8 cellular contexts compared by ENCODE assay signal in the genomic region with DNA sequence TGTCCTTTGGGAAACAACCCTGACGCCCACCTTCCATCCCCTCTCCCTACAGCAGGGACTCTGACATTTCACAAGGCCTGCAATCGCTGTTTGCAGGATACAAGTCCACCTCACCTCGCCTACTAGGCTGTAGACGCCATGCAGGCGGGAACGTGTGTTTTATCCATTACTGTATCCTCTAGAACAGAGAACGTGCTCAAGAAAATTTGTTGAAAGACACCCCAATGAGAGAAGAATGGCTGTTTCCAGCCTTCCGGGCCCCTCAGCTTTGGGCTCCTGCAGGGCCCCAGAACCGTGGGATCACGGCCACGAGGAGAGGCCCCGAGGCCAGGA. TPM values are rescaled to one million over a fixed set of nuclear protein-coding genes. Genes with fewer than 3 reads are reported as not detected.
DNase-seq lines count a peak whose midpoint lies in the region; ATAC-seq and TF ChIP-seq lines count a peak whose summit lies in the region.

No MANE protein-coding gene starts in this region.

- peak in 1 of 2 experiments; percentile 8 for DNase-seq in HAP-1 (ENCODE audit: low spot score in 2 of 2)
- DNase-seq in WERI-Rb-1: no peak
- DNase-seq in fibroblast of villous mesenchyme (ENCODE audit: low read depth): no peak
- DNase-seq in NCI-H1417 treated with DMSO at 0.1 percent for 48 hours (lab: John Stamatoyannopoulos, UW): no peak
- no peak for DNase-seq in GM19238 (ENCODE audit: insufficient read length, low spot score)

- ATAC-seq in HG03432 (IDR thresholded peaks at IDR 0.05; ENCODE audit: unreplicated experiment) (no peak), HG02623 (IDR thresholded peaks at IDR 0.05; ENCODE audit: unreplicated experiment) (no peak)

- H3K36me3 ChIP-seq in HAP-1 (replicated peaks) (peaks cover 43% of the 10 kb centered on the region), WERI-Rb-1 (peaks cover 63% of the 10 kb centered on the region), skeletal muscle satellite cell (ENCODE audit: insufficient read depth, low read length) (peaks cover 41% of the 10 kb centered on the region)

- peak overlapping the region; percentile 91 for H3K4me2 ChIP-seq in skeletal muscle satellite cell (ENCODE audit: low read length)

- H3K27ac ChIP-seq in WERI-Rb-1: peak overlapping the region; percentile 75

- in situ Hi-C loops in HAP-1 (cut with MboI; ENCODE audit: low sequenced_read_pairs): loop anchor here (25.0 kb wide), 1 partner anchor 950 kb away; a partner anchor contains a TSS

- H3K4me3 ChIP-seq in HAP-1 (peak overlapping the region; percentile 61), WERI-Rb-1 (ENCODE audit: low read depth, low read length) (no peak overlapping the region), fibroblast of villous mesenchyme (ENCODE audit: low read depth, low read length) (peak overlapping the region; percentile 77), skeletal muscle satellite cell (ENCODE audit: low read length) (peak overlapping the region; percentile 76)

- no peaks in the 10 kb centered on the region for H3K27me3 ChIP-seq in HAP-1 (ENCODE audit: low read depth)
- no peaks in the 10 kb centered on the region for H3K27me3 ChIP-seq in WERI-Rb-1 (ENCODE audit: insufficient read depth, low read depth, severe bottlenecking)
- H3K27me3 ChIP-seq in skeletal muscle satellite cell (ENCODE audit: control insufficient read depth, insufficient read depth, low read length): peaks cover 17% of the 10 kb centered on the region

- H3K9me3 ChIP-seq in HAP-1: no peaks in the 10 kb centered on the region
- no peaks in the 10 kb centered on the region for H3K9me3 ChIP-seq in WERI-Rb-1 (ENCODE audit: severe bottlenecking)
- H3K9me3 ChIP-seq in skeletal muscle satellite cell (replicated peaks; ENCODE audit: low read length): no peaks in the 10 kb centered on the region

- H3K9ac ChIP-seq in skeletal muscle satellite cell (ENCODE audit: low read depth, low read length): peak overlapping the region; percentile 77

- H3K4me1 ChIP-seq in HAP-1: peaks cover 36% of the 10 kb centered on the region
- peaks cover 41% of the 10 kb centered on the region for H3K4me1 ChIP-seq in skeletal muscle satellite cell (ENCODE audit: control insufficient read depth, insufficient read depth, low read length)

- TF ChIP-seq CTCF in WERI-Rb-1 (IDR thresholded peaks at IDR 0.05; ENCODE audit: low read depth, low read length): no peak
- TF ChIP-seq CTCF in fibroblast of villous mesenchyme (IDR thresholded peaks at IDR 0.05; ENCODE audit: insufficient read depth, low read depth, low read length): no peak

RNA-seq across cellular contexts. Expression of a gene that starts 1.5 kb away (rescaled TPM):
- total RNA-seq in fibroblast of villous mesenchyme: 1.3 TPM in 2 replicates
- total RNA-seq in skeletal muscle satellite cell (2012; rRNA removed): 1.7 and 2.0 TPM in 2 replicates

RNA-seq across cellular contexts. Expression of a gene that starts 8.4 kb away (rescaled TPM):
- 649 and 860 TPM in 2 replicates for total RNA-seq in fibroblast of villous mesenchyme
- total RNA-seq in skeletal muscle satellite cell (2012; rRNA removed): 347 and 718 TPM in 2 replicates
